1 cellular context compared by ENCODE assay signal in genomic region chr2:121694398-121695178, GRCh38.
TF ChIP-seq lines count a peak whose summit lies in the region.

No MANE protein-coding gene starts in this region.

TF ChIP-seq in IMR-90, 13 proteins besides CTCF, POLR2A, EP300 and RAD21:
- TF ChIP-seq USF2 (IDR thresholded peaks at IDR 0.05; ENCODE audit: low read depth, low read length) (no peak), FOS (IDR thresholded peaks at IDR 0.05; ENCODE audit: low read depth, low read length) (0 out of 2 replicates have a peak, but pooled peaks have one; percentile 23), RFX5 (IDR thresholded peaks at IDR 0.05; ENCODE audit: low read depth, low read length) (no peak)
